2 cellular contexts compared by ENCODE assay signal in the genomic region with DNA sequence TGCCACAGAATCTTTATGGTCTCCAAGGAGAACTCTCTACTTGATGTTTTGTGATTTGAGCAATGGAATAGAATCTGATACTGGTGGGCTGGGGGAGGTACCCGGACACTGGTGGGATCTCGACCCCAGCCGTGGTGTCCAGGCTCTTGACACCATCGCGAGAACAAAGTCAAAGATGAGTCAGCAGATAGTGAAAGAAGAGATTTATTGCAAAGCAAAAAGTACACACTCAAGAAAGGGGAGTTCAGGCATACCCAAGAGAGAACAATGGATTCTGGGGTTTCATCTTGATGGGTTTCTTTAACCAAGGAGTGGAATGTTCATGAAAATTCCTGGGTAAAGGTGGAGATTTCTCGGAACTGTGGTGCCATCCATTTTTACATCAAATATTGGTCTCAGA. TPM values are rescaled to one million over a fixed set of nuclear protein-coding genes. Genes with fewer than 3 reads are reported as not detected.
"Had no signal": no experiment of that assay in that cellular context is flagged by ENCODE, and none has a peak within 500 bp of the region (broad histone marks: within the 10 kb centered on the region; RNA-seq: fewer than 3 reads in every experiment).

No MANE protein-coding gene starts in this region.

RNA-seq across cellular contexts. Expression of gene RNU1-2, which starts 1.4 kb away (rescaled TPM):
- total RNA-seq: fibroblast of villous mesenchyme, osteoblast had no signal
